Comparison of ENCODE assay signal across 2 cellular contexts in the genomic region with DNA sequence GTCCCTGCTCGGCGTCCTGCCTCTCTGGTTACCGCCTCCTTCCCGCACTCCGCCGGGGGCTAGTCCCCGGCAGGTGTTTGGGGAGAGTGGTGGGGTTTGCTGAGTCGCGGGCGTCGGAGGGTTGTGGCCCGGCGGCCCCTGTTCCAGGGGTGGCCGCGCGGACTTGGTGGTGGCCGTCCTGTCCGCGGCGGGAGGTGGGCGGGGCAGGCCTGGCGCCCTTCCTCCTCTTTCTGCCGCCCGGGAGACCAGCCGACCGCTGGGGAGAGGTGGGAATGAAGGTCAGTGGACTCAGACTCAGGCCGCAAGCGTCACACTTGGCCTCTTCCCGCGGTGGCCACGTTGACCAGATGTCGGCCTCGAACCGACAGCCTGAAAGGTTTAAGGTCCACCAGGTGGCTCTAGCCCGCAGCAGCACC.
TF ChIP-seq lines count a peak whose summit lies in the region.

No MANE protein-coding gene starts in this region.

TF ChIP-seq in SK-N-SH, 30 proteins besides CTCF, POLR2A, EP300 and RAD21 (continued from another document):
- no peak for TF ChIP-seq IRF3 (IDR thresholded peaks at IDR 0.05; ENCODE audit: low read depth, low read length)

TF ChIP-seq in SK-N-SH treated with all-trans-retinoic acid at 6 μM for 48 hours, 23 proteins besides CTCF, POLR2A, EP300 and RAD21 (continued from another document):
- TF ChIP-seq, protein P1, sequence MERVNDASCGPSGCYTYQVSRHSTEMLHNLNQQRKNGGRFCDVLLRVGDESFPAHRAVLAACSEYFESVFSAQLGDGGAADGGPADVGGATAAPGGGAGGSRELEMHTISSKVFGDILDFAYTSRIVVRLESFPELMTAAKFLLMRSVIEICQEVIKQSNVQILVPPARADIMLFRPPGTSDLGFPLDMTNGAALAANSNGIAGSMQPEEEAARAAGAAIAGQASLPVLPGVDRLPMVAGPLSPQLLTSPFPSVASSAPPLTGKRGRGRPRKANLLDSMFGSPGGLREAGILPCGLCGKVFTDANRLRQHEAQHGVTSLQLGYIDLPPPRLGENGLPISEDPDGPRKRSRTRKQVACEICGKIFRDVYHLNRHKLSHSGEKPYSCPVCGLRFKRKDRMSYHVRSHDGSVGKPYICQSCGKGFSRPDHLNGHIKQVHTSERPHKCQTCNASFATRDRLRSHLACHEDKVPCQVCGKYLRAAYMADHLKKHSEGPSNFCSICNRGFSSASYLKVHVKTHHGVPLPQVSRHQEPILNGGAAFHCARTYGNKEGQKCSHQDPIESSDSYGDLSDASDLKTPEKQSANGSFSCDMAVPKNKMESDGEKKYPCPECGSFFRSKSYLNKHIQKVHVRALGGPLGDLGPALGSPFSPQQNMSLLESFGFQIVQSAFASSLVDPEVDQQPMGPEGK (CRISPR knock-in tag; IDR thresholded peaks at IDR 0.05; ENCODE audit: borderline replicate concordance): no peak
- TF ChIP-seq GLIS3 (CRISPR knock-in tag; IDR thresholded peaks at IDR 0.05) (no peak), ISL1 (CRISPR knock-in tag; IDR thresholded peaks at IDR 0.05) (no peak)
